In the genomic region with DNA sequence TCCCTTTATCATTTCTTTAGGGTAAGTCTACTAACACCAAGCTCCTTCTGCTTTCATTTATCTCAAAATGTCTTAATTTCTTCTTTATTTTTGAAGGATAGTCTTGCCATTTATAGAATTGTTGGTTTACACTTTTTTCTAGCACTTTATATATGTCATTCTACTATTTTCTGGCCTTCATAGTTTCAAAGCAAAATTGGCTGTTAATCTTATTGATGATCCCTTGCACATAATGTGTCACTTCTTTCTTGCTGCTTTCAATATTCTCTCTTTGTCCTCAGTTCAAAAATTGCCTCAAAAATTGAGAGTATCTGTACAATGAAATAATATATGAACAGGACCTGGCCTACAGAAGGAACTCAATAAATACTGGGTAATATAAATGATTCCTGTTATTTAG, we compare ENCODE assay signal across 23 cellular contexts.
"Had no signal": no experiment of that assay in that cellular context is flagged by ENCODE, and none has a peak within 500 bp of the region (broad histone marks: within the 10 kb centered on the region; RNA-seq: fewer than 3 reads in every experiment).

No MANE protein-coding gene starts in this region.

- H3K9me3 ChIP-seq: thyroid gland had no signal

- ATAC-seq: esophagus mucosa, gastrocnemius medialis, left ventricle myocardium superior, lower lobe of right lung, sciatic nerve had no signal

- H3K9ac ChIP-seq: neural progenitor cell, parathyroid adenoma had no signal

- H3K4me3 ChIP-seq: gastrocnemius medialis, lower lobe of right lung, neural progenitor cell, smooth muscle cell, stomach, thyroid gland, vagina had no signal

- H3K36me3 ChIP-seq: gastrocnemius medialis, lower lobe of right lung, neural progenitor cell, stomach, thyroid gland, vagina had no signal

- H3K79me2 ChIP-seq: parathyroid adenoma had no signal

- FAIRE-seq: keratinocyte had no signal

- DNase-seq: effector CD8-positive, alpha-beta T cell; endodermal cell; foreskin fibroblast; gastrocnemius medialis; head of caudate nucleus; left ventricle myocardium superior; lower lobe of right lung; stimulated activated CD4-positive, alpha-beta T cell treated with anti-CD3 and anti-CD28 coated beads, Interleukin-12 subunit alpha, Interleukin-12 subunit beta, amount 100 ng/mL, for 4 hours; stimulated activated CD4-positive, alpha-beta T cell treated with anti-CD3 and anti-CD28 coated beads, Interleukin-1b, Interleukin-23, amount 100 ng/mL, for 48 hours; stimulated activated CD4-positive, alpha-beta T cell treated with anti-CD3 and anti-CD28 coated beads, Interleukin-4, amount 100 ng/mL, for 1 hour; stimulated activated CD8-positive, alpha-beta memory T cell treated with anti-CD3 and anti-CD28 coated beads, Interleukin-4, amount 100 ng/mL, for 48 hours; stimulated activated naive CD4-positive, alpha-beta T cell treated with Interleukin-2 at 50 U/mL for 16 hours; stomach; thyroid gland; trophoblast cell had no signal

- H3K4me2 ChIP-seq: neural progenitor cell, smooth muscle cell had no signal

- H3K4me1 ChIP-seq: gastrocnemius medialis, lower lobe of right lung, neural progenitor cell, parathyroid adenoma, stomach, thyroid gland, vagina had no signal

- H2AFZ ChIP-seq: neural progenitor cell, parathyroid adenoma had no signal

- H3K27me3 ChIP-seq: gastrocnemius medialis, neural progenitor cell, stomach, thyroid gland, vagina had no signal

- H3K27ac ChIP-seq: epithelial cell of prostate, gastrocnemius medialis, lower lobe of right lung, neural progenitor cell, parathyroid adenoma, stomach, thyroid gland, vagina had no signal
